In the genomic region with DNA sequence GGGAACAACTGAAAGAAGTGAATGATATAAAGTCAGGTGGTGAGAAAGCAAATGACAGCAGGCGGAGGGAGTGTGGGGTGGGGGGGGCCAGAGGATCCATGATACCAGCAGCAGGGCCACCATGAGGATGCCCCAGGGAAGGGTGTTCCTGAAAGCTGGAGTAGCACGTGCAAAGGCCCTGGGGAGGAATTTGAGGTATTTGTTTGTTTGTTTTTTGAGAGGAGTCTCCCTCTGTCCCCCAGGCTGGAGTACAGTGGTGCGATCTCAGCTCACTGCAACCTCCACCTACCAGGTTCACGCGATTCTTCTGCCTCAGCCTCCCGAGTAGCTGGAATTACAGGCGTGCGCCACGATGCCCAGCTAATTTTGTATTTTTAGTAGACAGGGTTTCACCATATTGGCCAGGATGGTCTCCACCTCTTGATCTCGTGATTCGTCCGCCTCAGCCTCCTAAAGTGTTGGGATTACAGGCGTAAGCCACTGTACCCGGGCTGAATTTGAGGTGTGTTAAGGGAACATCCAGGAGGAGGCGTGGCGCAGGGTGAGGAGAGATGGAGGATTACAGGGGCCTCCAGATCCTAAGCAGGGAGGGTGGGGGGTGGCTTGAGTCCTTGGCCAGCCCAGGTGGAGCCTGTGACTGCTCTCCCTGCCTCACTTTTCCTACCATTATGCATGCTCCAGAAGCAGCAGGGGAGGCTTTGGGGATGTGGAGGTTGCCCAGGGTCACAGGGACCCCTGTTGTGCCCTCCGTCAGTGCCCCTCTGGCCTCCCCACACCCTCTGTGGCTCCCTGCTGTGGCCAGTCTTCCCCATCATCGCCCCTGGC, we compare ENCODE assay signal across 1 cellular context.
TF ChIP-seq lines count a peak whose summit lies in the region.

No MANE protein-coding gene starts in this region.

TF ChIP-seq in K562, 482 proteins besides CTCF, POLR2A, EP300 and RAD21 (continued from another document):
- TF ChIP-seq, protein P1, sequence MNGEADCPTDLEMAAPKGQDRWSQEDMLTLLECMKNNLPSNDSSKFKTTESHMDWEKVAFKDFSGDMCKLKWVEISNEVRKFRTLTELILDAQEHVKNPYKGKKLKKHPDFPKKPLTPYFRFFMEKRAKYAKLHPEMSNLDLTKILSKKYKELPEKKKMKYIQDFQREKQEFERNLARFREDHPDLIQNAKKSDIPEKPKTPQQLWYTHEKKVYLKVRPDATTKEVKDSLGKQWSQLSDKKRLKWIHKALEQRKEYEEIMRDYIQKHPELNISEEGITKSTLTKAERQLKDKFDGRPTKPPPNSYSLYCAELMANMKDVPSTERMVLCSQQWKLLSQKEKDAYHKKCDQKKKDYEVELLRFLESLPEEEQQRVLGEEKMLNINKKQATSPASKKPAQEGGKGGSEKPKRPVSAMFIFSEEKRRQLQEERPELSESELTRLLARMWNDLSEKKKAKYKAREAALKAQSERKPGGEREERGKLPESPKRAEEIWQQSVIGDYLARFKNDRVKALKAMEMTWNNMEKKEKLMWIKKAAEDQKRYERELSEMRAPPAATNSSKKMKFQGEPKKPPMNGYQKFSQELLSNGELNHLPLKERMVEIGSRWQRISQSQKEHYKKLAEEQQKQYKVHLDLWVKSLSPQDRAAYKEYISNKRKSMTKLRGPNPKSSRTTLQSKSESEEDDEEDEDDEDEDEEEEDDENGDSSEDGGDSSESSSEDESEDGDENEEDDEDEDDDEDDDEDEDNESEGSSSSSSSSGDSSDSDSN (IDR thresholded peaks at IDR 0.05; ENCODE audit: borderline replicate concordance in 1 of 2, low read depth in 2 of 2, low read length in 2 of 2): no peak
- TF ChIP-seq GTF2E2 (tag; IDR thresholded peaks at IDR 0.05) (no peak), ZNF282 (CRISPR knock-in tag; IDR thresholded peaks at IDR 0.05) (no peak), CEBPG (CRISPR knock-in tag; IDR thresholded peaks at IDR 0.05) (no peak), CEBPG (tag; conservative IDR thresholded peaks at IDR 0.05 in 1 of 2, IDR thresholded peaks at IDR 0.05 in 1 of 2) (no peak), ZNF766 (CRISPR knock-in tag; conservative IDR thresholded peaks at IDR 0.05) (0 out of 2 replicates have a peak, but pooled peaks have one; percentile 3), XRCC5 (IDR thresholded peaks at IDR 0.05; ENCODE audit: low read depth, low read length) (no peak), SRF (CRISPR knock-in tag; IDR thresholded peaks at IDR 0.05) (no peak), ZBTB49 (CRISPR knock-in tag; IDR thresholded peaks at IDR 0.05; ENCODE audit: borderline replicate concordance) (no peak), ZNF444 (CRISPR knock-in tag; IDR thresholded peaks at IDR 0.05) (no peak), MXD1 (CRISPR knock-in tag; IDR thresholded peaks at IDR 0.05; ENCODE audit: borderline replicate concordance, poor library complexity, severe bottlenecking) (no peak), MAFF (IDR thresholded peaks at IDR 0.05; ENCODE audit: low read length) (no peak), RUNX1 (IDR thresholded peaks at IDR 0.05; ENCODE audit: low read depth) (no peak), RFX1 (IDR thresholded peaks at IDR 0.05) (no peak), NRF1 (conservative IDR thresholded peaks at IDR 0.05 in 1 of 2, IDR thresholded peaks at IDR 0.05 in 1 of 2) (peak in 1 of 2 experiments; percentile 18; a peak in 1 of 4 replicates), ZNF408 (CRISPR knock-in tag; IDR thresholded peaks at IDR 0.05; ENCODE audit: low read depth) (no peak), RBM14 (IDR thresholded peaks at IDR 0.05; ENCODE audit: borderline replicate concordance, insufficient read depth, low read depth, low read length) (no peak), RBM15 (IDR thresholded peaks at IDR 0.05; ENCODE audit: insufficient read depth, low read length) (no peak), ZNF324 (CRISPR knock-in tag; IDR thresholded peaks at IDR 0.05) (no peak)
- TF ChIP-seq, protein P2, sequence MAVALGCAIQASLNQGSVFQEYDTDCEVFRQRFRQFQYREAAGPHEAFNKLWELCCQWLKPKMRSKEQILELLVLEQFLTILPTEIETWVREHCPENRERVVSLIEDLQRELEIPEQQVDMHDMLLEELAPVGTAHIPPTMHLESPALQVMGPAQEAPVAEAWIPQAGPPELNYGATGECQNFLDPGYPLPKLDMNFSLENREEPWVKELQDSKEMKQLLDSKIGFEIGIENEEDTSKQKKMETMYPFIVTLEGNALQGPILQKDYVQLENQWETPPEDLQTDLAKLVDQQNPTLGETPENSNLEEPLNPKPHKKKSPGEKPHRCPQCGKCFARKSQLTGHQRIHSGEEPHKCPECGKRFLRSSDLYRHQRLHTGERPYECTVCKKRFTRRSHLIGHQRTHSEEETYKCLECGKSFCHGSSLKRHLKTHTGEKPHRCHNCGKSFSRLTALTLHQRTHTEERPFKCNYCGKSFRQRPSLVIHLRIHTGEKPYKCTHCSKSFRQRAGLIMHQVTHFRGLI (CRISPR knock-in tag; IDR thresholded peaks at IDR 0.05): no peak
